In genomic region chr3:101784850-101785613, GRCh38 we compare ENCODE assay signal across 13 cellular contexts. TPM values are rescaled to one million over a fixed set of nuclear protein-coding genes. Genes with fewer than 3 reads are reported as not detected.
DNase-seq lines count a peak whose midpoint lies in the region; ATAC-seq and TF ChIP-seq lines count a peak whose summit lies in the region.
"Had no signal": no experiment of that assay in that cellular context is flagged by ENCODE, and none has a peak within 500 bp of the region (broad histone marks: within the 10 kb centered on the region; RNA-seq: fewer than 3 reads in every experiment).

No MANE protein-coding gene starts in this region.

- H3K4me3 ChIP-seq in MM.1S (ENCODE audit: low read length), result peak overlapping the region; percentile 39
- H3K4me3 ChIP-seq: BLaER1 treated with 17β-estradiol and CSF1 and Interleukin-3, amounts not matched to agents 10 nM and 100 nM had no signal

- peaks cover 52% of the 10 kb centered on the region for H3F3A ChIP-seq in MM.1S (ENCODE audit: insufficient read depth, low read length)

- H3K27ac Mint-ChIP-seq in activated naive CD8-positive, alpha-beta T cell treated with anti-CD3 and anti-CD28 coated beads, Interleukin-2, amount 10 ng/mL, durations not matched to agents 7 days and 5 days, result peak overlapping the region; percentile 88
- peak overlapping the region; percentile 58 for H3K27ac Mint-ChIP-seq in memory B cell
- H3K27ac Mint-ChIP-seq in mesothelial cell of epicardium, result no peak overlapping the region

- TF ChIP-seq CTCF in MM.1S (IDR thresholded peaks at IDR 0.05; ENCODE audit: low read length) (no peak), mesothelial cell of epicardium (IDR thresholded peaks at IDR 0.05; ENCODE audit: unreplicated experiment) (no peak)

- H3K9ac ChIP-seq in MM.1S (ENCODE audit: low read length), result peak overlapping the region; percentile 8; the same call in 1 of the 2 replicates
- H3K9ac ChIP-seq: BLaER1 treated with 17β-estradiol and CSF1 and Interleukin-3, amounts not matched to agents 10 nM and 100 nM had no signal

- H3K4me1 ChIP-seq in MM.1S (ENCODE audit: low read length), result peaks cover 35% of the 10 kb centered on the region

- no peak overlapping the region for H2AFZ ChIP-seq in MM.1S (ENCODE audit: low read length)

- peak overlapping the region; percentile 75 for H3K4me2 ChIP-seq in MM.1S (ENCODE audit: low read depth, low read length)

- peak overlapping the region; percentile 73 for H3K4me3 Mint-ChIP-seq in activated naive CD8-positive, alpha-beta T cell treated with anti-CD3 and anti-CD28 coated beads, Interleukin-2, amount 10 ng/mL, durations not matched to agents 7 days and 5 days
- H3K4me3 Mint-ChIP-seq in memory B cell (no peak overlapping the region), mesothelial cell of epicardium (no peak overlapping the region)

- peaks cover 98% of the 10 kb centered on the region for H3K79me2 ChIP-seq in MM.1S (ENCODE audit: low read length)

- no peaks in the 10 kb centered on the region for H4K20me1 ChIP-seq in MM.1S (ENCODE audit: insufficient read depth, low read length)

- H3K9me3 Mint-ChIP-seq in activated naive CD8-positive, alpha-beta T cell treated with anti-CD3 and anti-CD28 coated beads, Interleukin-2, amount 10 ng/mL, durations not matched to agents 7 days and 5 days, result no peaks in the 10 kb centered on the region
- H3K9me3 Mint-ChIP-seq in memory B cell, result no peaks in the 10 kb centered on the region
- H3K9me3 Mint-ChIP-seq in mesothelial cell of epicardium, result peaks cover 8% of the 10 kb centered on the region

- H3K36me3 Mint-ChIP-seq in activated naive CD8-positive, alpha-beta T cell treated with anti-CD3 and anti-CD28 coated beads, Interleukin-2, amount 10 ng/mL, durations not matched to agents 7 days and 5 days, result peaks cover 52% of the 10 kb centered on the region
- peaks cover 41% of the 10 kb centered on the region for H3K36me3 Mint-ChIP-seq in memory B cell
- H3K36me3 Mint-ChIP-seq in mesothelial cell of epicardium, result peaks cover 43% of the 10 kb centered on the region

- H3K27ac ChIP-seq in MM.1S (ENCODE audit: low read length), result peak overlapping the region; percentile 62; the same call in 1 of the 2 replicates

- DNase-seq in AML-193 (lab: John Stamatoyannopoulos, UW), result peak; percentile 96 to 98
- peak; percentile 70 for DNase-seq in MM.1S
- no peak for DNase-seq in activated naive CD8-positive, alpha-beta T cell treated with anti-CD3 and anti-CD28 coated beads, Interleukin-2, amount 10 ng/mL, durations not matched to agents 7 days and 5 days
- no peak for DNase-seq in memory B cell (ENCODE audit: low spot score in 2 of 2)
- DNase-seq in amygdala (lab: John Stamatoyannopoulos, UW), result no peak
- DNase-seq in NK-92 treated with Interleukin-12 subunit alpha and Interleukin-12 subunit beta, amount 100 ng/mL, for 24 hours (lab: John Stamatoyannopoulos, UW), result no peak
- DNase-seq in mesothelial cell of epicardium (ENCODE audit: low spot score in 2 of 2, unreplicated experiment in 2 of 2), result no peak
- no peak for DNase-seq in epidermal melanocyte (ENCODE audit: insufficient read length, low spot score)
- DNase-seq: cortex of kidney, midbrain, NCI-H1092 had no signal

- no peaks in the 10 kb centered on the region for H3K9me2 ChIP-seq in MM.1S (replicated peaks; ENCODE audit: insufficient read depth, low read length)

- peaks cover 49% of the 10 kb centered on the region for H3K4me1 Mint-ChIP-seq in activated naive CD8-positive, alpha-beta T cell treated with anti-CD3 and anti-CD28 coated beads, Interleukin-2, amount 10 ng/mL, durations not matched to agents 7 days and 5 days
- H3K4me1 Mint-ChIP-seq in memory B cell (peaks cover 19% of the 10 kb centered on the region), mesothelial cell of epicardium (peaks cover 11% of the 10 kb centered on the region)

- POLR2A ChIA-PET in activated naive CD8-positive, alpha-beta T cell treated with anti-CD3 and anti-CD28 coated beads, Interleukin-2, amount 10 ng/mL, durations not matched to agents 7 days and 5 days (lab: Charles Lee), result interaction anchor here (1.1 kb wide), 1 partner anchor 98 kb away, joined by 4 read pairs; the partner anchor contains the start of gene RPL24

- no peaks in the 10 kb centered on the region for H3K27me3 Mint-ChIP-seq in activated naive CD8-positive, alpha-beta T cell treated with anti-CD3 and anti-CD28 coated beads, Interleukin-2, amount 10 ng/mL, durations not matched to agents 7 days and 5 days
- no peaks in the 10 kb centered on the region for H3K27me3 Mint-ChIP-seq in memory B cell
- no peaks in the 10 kb centered on the region for H3K27me3 Mint-ChIP-seq in mesothelial cell of epicardium (ENCODE audit: low read depth)

- ATAC-seq in activated naive CD8-positive, alpha-beta T cell treated with anti-CD3 and anti-CD28 coated beads, Interleukin-2, amount 10 ng/mL, durations not matched to agents 7 days and 5 days (ENCODE audit: low read depth), result peak; percentile 80
- no peak for ATAC-seq in memory B cell (ENCODE audit: low read depth)
- ATAC-seq: HCT116 had no signal

- H3K27me3 ChIP-seq in MM.1S (replicated peaks; ENCODE audit: insufficient read depth, low read length), result no peaks in the 10 kb centered on the region
- H3K27me3 ChIP-seq: BLaER1 treated with 17β-estradiol and CSF1 and Interleukin-3, amounts not matched to agents 10 nM and 100 nM had no signal

- H3K36me3 ChIP-seq in MM.1S (replicated peaks; ENCODE audit: insufficient read depth, low read length), result peaks cover 27% of the 10 kb centered on the region

- no peaks in the 10 kb centered on the region for H3K9me3 ChIP-seq in MM.1S (replicated peaks; ENCODE audit: insufficient read depth, low read length)

RNA-seq across cellular contexts. Expression of gene NXPE3, which starts 6.0 kb away (rescaled TPM):
- 10 to 100 TPM; 29.8 to 30.7 TPM for total RNA-seq in activated naive CD8-positive, alpha-beta T cell treated with anti-CD3 and anti-CD28 coated beads, Interleukin-2, amount 10 ng/mL, durations not matched to agents 7 days and 5 days
- total RNA-seq in mesothelial cell of epicardium, result 11.6 to 12.7 TPM (median 12.7 TPM) in 3 replicates

Comparison
In these comparisons a context has a peak if more than half of its experiments do, and no peak if none do; other contexts are left out.
1. DNase-seq: peak in AML-193 (2 of 2) and MM.1S (single experiment); none in activated naive CD8-positive, alpha-beta T cell treated with anti-CD3 and anti-CD28 coated beads, Interleukin-2, amount 10 ng/mL, durations not matched to agents 7 days and 5 days (single experiment), memory B cell (0 of 2), amygdala (0 of 56), NK-92 treated with Interleukin-12 subunit alpha and Interleukin-12 subunit beta, amount 100 ng/mL, for 24 hours (single experiment), mesothelial cell of epicardium (0 of 2) and epidermal melanocyte (single experiment).